8 cellular contexts compared by ENCODE assay signal in genomic region chr17:21287703-21288449, GRCh38. TPM values are rescaled to one million over a fixed set of nuclear protein-coding genes. Genes with fewer than 3 reads are reported as not detected.
A peak's percentile ranks its signal among the peaks of the same experiment; 100 is the strongest.
DNase-seq lines count a peak whose midpoint lies in the region; ATAC-seq, FAIRE-seq and TF ChIP-seq lines count a peak whose summit lies in the region.

No MANE protein-coding gene starts in this region.

- no peak overlapping the region for H3K4me2 ChIP-seq in H1 (ENCODE audit: insufficient read depth in 1 of 2, low read depth in 2 of 2, low read length in 2 of 2)

- no peak overlapping the region for H2BK5ac ChIP-seq in H1 (ENCODE audit: low read depth, low read length)

- no peak overlapping the region; the same call in 1 of the 2 replicates for H2AK5ac ChIP-seq in H1 (ENCODE audit: low read depth, low read length)

- no peak for TF ChIP-seq RAD21 in H1 (IDR thresholded peaks at IDR 0.05 in 1 of 2, conservative IDR thresholded peaks at IDR 0.05 in 1 of 2; ENCODE audit: low read depth in 2 of 2, low read length in 2 of 2)

- H3K9me3 ChIP-seq in H1 (ENCODE audit: insufficient read depth in 2 of 2, low read depth in 1 of 2, low read length in 1 of 2) (peaks cover 8 to 17% of the 10 kb centered on the region in 2 experiments; a peak in 3 of 4 replicates), muscle layer of duodenum (ENCODE audit: control insufficient read depth in 1 of 2, low read length in 2 of 2) (no peaks in the 10 kb centered on the region)

- no peak for TF ChIP-seq CTCF in H1 (IDR thresholded peaks at IDR 0.05; ENCODE audit: control extremely low read depth in 1 of 3, insufficient read depth in 1 of 3, low read depth in 1 of 3, low read length in 3 of 3)

- H3K4me3 ChIP-seq in H1 (ENCODE audit: extremely low read depth in 1 of 4, insufficient read depth in 2 of 4, low read depth in 3 of 4, low read length in 4 of 4) = no peak overlapping the region
- H3K4me3 ChIP-seq in muscle layer of duodenum (ENCODE audit: low read depth in 1 of 2, low read length in 2 of 2) = peak overlapping the region; percentile 96 to 98

- H3K36me3 ChIP-seq in H1 (ENCODE audit: control insufficient read depth in 2 of 4, insufficient read depth in 4 of 4, low read length in 3 of 4) = no peaks in the 10 kb centered on the region
- H3K36me3 ChIP-seq in muscle layer of duodenum (ENCODE audit: control insufficient read depth in 1 of 2, insufficient read depth in 2 of 2, low read length in 2 of 2) = peaks cover 4 to 8% of the 10 kb centered on the region in 2 donors

- H2BK20ac ChIP-seq in H1 (ENCODE audit: low read length) = no peak overlapping the region

- CTCF ChIA-PET in H1 (lab: Charles Lee; ENCODE audit: partially characterized antibody) = interaction anchor here (0.6 to 4.3 kb wide), 7 partner anchors 10 to 225 kb away, joined by 3 to 17 read pairs (median 3); no protein-coding TSS in a partner anchor

- ATAC-seq in HG02938 (IDR thresholded peaks at IDR 0.05; ENCODE audit: unreplicated experiment) = peak; percentile 29
- peak; percentile 79 for ATAC-seq in stimulated activated memory B cell treated with anti-CD40 and anti-IgM and Interleukin-4, amounts not matched to agents 10 μg/mL and 1 μg/mL and 100 μg/mL, for 72 hours

- no peak overlapping the region for H3K4ac ChIP-seq in H1 (replicated peaks; ENCODE audit: insufficient read length, low read depth, low read length)

- H3K79me1 ChIP-seq in H1 (ENCODE audit: low read depth, low read length) = peaks cover 23% of the 10 kb centered on the region

- no peak overlapping the region for H3K9ac ChIP-seq in H1 (replicated peaks in 1 of 4; ENCODE audit: extremely low read depth in 1 of 4, low read depth in 3 of 4, low read length in 3 of 4)

- peak; percentile 17; the same call in 1 of the 2 replicates for TF ChIP-seq POLR2A in GM12891 (IDR thresholded peaks at IDR 0.05; ENCODE audit: low read depth, low read length)
- no peak for TF ChIP-seq POLR2A in H1 (IDR thresholded peaks at IDR 0.05; ENCODE audit: control extremely low read depth in 1 of 2, low read depth in 2 of 2, low read length in 2 of 2)

- H3K9me3 Mint-ChIP-seq in stimulated activated memory B cell treated with anti-CD40 and anti-IgM and Interleukin-4, amounts not matched to agents 10 μg/mL and 1 μg/mL and 100 μg/mL, for 72 hours = no peaks in the 10 kb centered on the region

- peaks cover 29% of the 10 kb centered on the region for H3K36me3 Mint-ChIP-seq in stimulated activated memory B cell treated with anti-CD40 and anti-IgM and Interleukin-4, amounts not matched to agents 10 μg/mL and 1 μg/mL and 100 μg/mL, for 72 hours

- H3K56ac ChIP-seq in H1 (replicated peaks; ENCODE audit: insufficient read length, low read depth, low read length) = no peak overlapping the region

- H3K14ac ChIP-seq in H1 (ENCODE audit: insufficient read length) = no peak overlapping the region

- DNase-seq in GM12891 (ENCODE audit: insufficient read length, low spot score) = no peak
- DNase-seq in NCI-H69 (lab: John Stamatoyannopoulos, UW) = peak; percentile 64
- peak; percentile 96 for DNase-seq in activated CD8-positive, alpha-beta memory T cell treated with anti-CD3 and anti-CD28 coated beads for 24 hours
- no peak for DNase-seq in H1 (ENCODE audit: low read depth in 1 of 2, low spot score in 2 of 2)
- no peak for DNase-seq in NCI-H2227 treated with DMSO at 0.1 percent for 48 hours (lab: John Stamatoyannopoulos, UW)

- H2BK15ac ChIP-seq in H1 (ENCODE audit: low read length) = no peak overlapping the region

- H4K5ac ChIP-seq in H1 (ENCODE audit: insufficient read length, low read depth, low read length) = no peak overlapping the region

- H3K4me1 ChIP-seq in H1 (replicated peaks in 1 of 4; ENCODE audit: control insufficient read depth in 3 of 4, insufficient read depth in 4 of 4, low read length in 3 of 4) (peaks cover 0 to 19% (median 9%) of the 10 kb centered on the region in 4 experiments; a peak in 6 of 7 replicates), muscle layer of duodenum (ENCODE audit: control insufficient read depth in 1 of 2, insufficient read depth in 2 of 2, low read length in 2 of 2) (peaks cover 27 to 43% of the 10 kb centered on the region in 2 donors)

- peak overlapping the region; percentile 38 for H4K91ac ChIP-seq in H1 (replicated peaks; ENCODE audit: insufficient read length, low read length)

- H2BK120ac ChIP-seq in H1 (replicated peaks; ENCODE audit: low read depth, low read length) = no peak overlapping the region

- peaks cover 85% of the 10 kb centered on the region for H3K4me1 Mint-ChIP-seq in stimulated activated memory B cell treated with anti-CD40 and anti-IgM and Interleukin-4, amounts not matched to agents 10 μg/mL and 1 μg/mL and 100 μg/mL, for 72 hours

- H2AFZ ChIP-seq in H1 (ENCODE audit: low read length) = no peak overlapping the region

- 90% methylated on average over 18 of the region's 18 CpGs; no CpG with 5 or more reads in 1 of the 2 experiments for WGBS in H1 (ENCODE audit: extremely low coverage in 1 of 2, insufficient coverage in 1 of 2, insufficient read length in 1 of 2, insufficient replicate concordance in 2 of 2, low coverage in 1 of 2, low lambda C conversion rate in 2 of 2, missing lambda C conversion rate in 1 of 2), 2 experiments

- H3K18ac ChIP-seq in H1 (ENCODE audit: extremely low read depth, low read length) = peak overlapping the region; percentile 19; the same call in 1 of the 2 replicates

- peaks cover 4 to 5% of the 10 kb centered on the region in 2 experiments for H4K20me1 ChIP-seq in H1 (replicated peaks in 1 of 2; ENCODE audit: control insufficient read depth in 1 of 2, insufficient read depth in 2 of 2, low read length in 2 of 2)

- no peak overlapping the region for H2BK12ac ChIP-seq in H1 (ENCODE audit: low read depth, low read length)

- POLR2A ChIA-PET in H1 (lab: Charles Lee; ENCODE audit: partially characterized antibody) = interaction anchor here (0.7 kb wide), 1 partner anchor 23 kb away, joined by 3 read pairs; no protein-coding TSS in a partner anchor

- peak; percentile 97 for FAIRE-seq in GM12891 (lab: Jason Lieb, UNC)
- no peak for FAIRE-seq in H1 (lab: Jason Lieb, UNC)

- H3K27ac ChIP-seq in H1 (ENCODE audit: low read depth, low read length) = no peak overlapping the region
- H3K27ac ChIP-seq in muscle layer of duodenum (ENCODE audit: low read length) = peak overlapping the region; percentile 99

- H3K4me3 Mint-ChIP-seq in stimulated activated memory B cell treated with anti-CD40 and anti-IgM and Interleukin-4, amounts not matched to agents 10 μg/mL and 1 μg/mL and 100 μg/mL, for 72 hours = peak overlapping the region; percentile 98

- H3K23me2 ChIP-seq in H1 (ENCODE audit: low read depth, low read length) = peaks cover 8% of the 10 kb centered on the region; the same call in 1 of the 2 replicates

- H3K23ac ChIP-seq in H1 (ENCODE audit: insufficient read length) = no peak overlapping the region

- TF ChIP-seq EP300 in H1 (IDR thresholded peaks at IDR 0.05; ENCODE audit: borderline replicate concordance in 1 of 2, low read depth in 2 of 2, low read length in 2 of 2) = no peak

- H3K27me3 ChIP-seq in H1 (replicated peaks in 1 of 4; ENCODE audit: control insufficient read depth in 3 of 4, extremely low read depth in 1 of 4, insufficient read depth in 3 of 4, low read length in 3 of 4) = peaks cover 5 to 12% (median 12%) of the 10 kb centered on the region in 4 experiments
- H3K27me3 ChIP-seq in muscle layer of duodenum (ENCODE audit: low read depth, low read length) = no peaks in the 10 kb centered on the region

- H3K27me3 Mint-ChIP-seq in stimulated activated memory B cell treated with anti-CD40 and anti-IgM and Interleukin-4, amounts not matched to agents 10 μg/mL and 1 μg/mL and 100 μg/mL, for 72 hours = peaks cover 9% of the 10 kb centered on the region

- peak overlapping the region; percentile 92 for H3K27ac Mint-ChIP-seq in stimulated activated memory B cell treated with anti-CD40 and anti-IgM and Interleukin-4, amounts not matched to agents 10 μg/mL and 1 μg/mL and 100 μg/mL, for 72 hours

- H4K8ac ChIP-seq in H1 (ENCODE audit: extremely low read depth, insufficient read depth, low read length) = peak overlapping the region; percentile 29; the same call in 1 of the 2 replicates

- H3K79me2 ChIP-seq in H1 (ENCODE audit: control insufficient read depth in 1 of 2, insufficient read depth in 2 of 2, low read length in 2 of 2) = peaks cover 0 to 36% of the 10 kb centered on the region in 2 experiments; a peak in 2 of 4 replicates

TF ChIP-seq in GM12891, 5 proteins besides CTCF, POLR2A, EP300 and RAD21 (continues in another document):
- TF ChIP-seq TAF1 (IDR thresholded peaks at IDR 0.05; ENCODE audit: low read depth, low read length) = no peak
- TF ChIP-seq POLR2AphosphoS5 (IDR thresholded peaks at IDR 0.05; ENCODE audit: low read depth, low read length) = 0 out of 2 replicates have a peak, but pooled peaks have one; percentile 33
- no peak for TF ChIP-seq PAX5 (IDR thresholded peaks at IDR 0.05; ENCODE audit: insufficient read depth, low read length, severe bottlenecking)

RNA-seq across cellular contexts. Expression of gene MAP2K3, which starts 3.4 kb away (rescaled TPM):
- 15.2 TPM for polyA plus RNA-seq in GM12891 (2012; ENCODE audit: low read depth, missing spikeins)
- total RNA-seq in H1 (2021; fragmentation: NEBNext Ultra II Directional; extraction: Animal tissue kit (Norgen Biotek cat#: 25700)) = 32.4 and 33.5 TPM in 2 replicates
- polyA plus RNA-seq in H1 (2011; rRNA removed) = 16.9 and 24.3 TPM in 2 replicates
- 15.7 TPM for polyA plus RNA-seq in H1 (2011; cell fraction: cytosol; rRNA removed)
- 17.8 TPM for polyA plus RNA-seq in H1 (2011; cell fraction: nucleus; rRNA removed)
- 17.6 to 31.6 TPM (median 28.7 TPM) in 4 replicates for polyA plus RNA-seq in H1 (2012, experiment 1 of 2)
- 29.4 TPM for polyA plus RNA-seq in H1 (2012, experiment 2 of 2)
- polyA plus RNA-seq in H1 (2013, experiment 1 of 2) = 19.3 TPM
- polyA plus RNA-seq in H1 (2013, experiment 2 of 2) = 20.9 TPM
- polyA minus RNA-seq in H1 (2011; rRNA and poly(A)+ RNA removed) = 8.4 and 10.1 TPM in 2 replicates
- polyA minus RNA-seq in H1 (2011; cell fraction: cytosol; rRNA and poly(A)+ RNA removed) = 8.6 TPM
- 13.8 TPM for polyA minus RNA-seq in H1 (2011; cell fraction: nucleus; rRNA and poly(A)+ RNA removed)

RNA-seq across cellular contexts. Expression of gene NATD1, which starts 34.7 kb away (rescaled TPM):
- polyA plus RNA-seq in GM12891 (2012; ENCODE audit: low read depth, missing spikeins) = 0.59 TPM
- total RNA-seq in H1 (2021; fragmentation: NEBNext Ultra II Directional; extraction: Animal tissue kit (Norgen Biotek cat#: 25700)) = 7.5 and 8.4 TPM in 2 replicates
- 5.4 and 8.8 TPM in 2 replicates for polyA plus RNA-seq in H1 (2011; rRNA removed)
- polyA plus RNA-seq in H1 (2011; cell fraction: cytosol; rRNA removed) = 6.3 TPM
- 7.7 TPM for polyA plus RNA-seq in H1 (2011; cell fraction: nucleus; rRNA removed)
- polyA plus RNA-seq in H1 (2012, experiment 1 of 2) = 5.8 to 7.2 TPM (median 5.9 TPM) in 4 replicates
- polyA plus RNA-seq in H1 (2012, experiment 2 of 2) = 5.1 TPM
- 4.8 TPM for polyA plus RNA-seq in H1 (2013, experiment 1 of 2)
- polyA plus RNA-seq in H1 (2013, experiment 2 of 2) = 4.8 TPM
- polyA minus RNA-seq in H1 (2011; rRNA and poly(A)+ RNA removed) = 4.7 and 6.3 TPM in 2 replicates
- polyA minus RNA-seq in H1 (2011; cell fraction: cytosol; rRNA and poly(A)+ RNA removed) = 5.9 TPM
- polyA minus RNA-seq in H1 (2011; cell fraction: nucleus; rRNA and poly(A)+ RNA removed) = 5.7 TPM

Comparison
In these comparisons a context has a peak if more than half of its experiments do, and no peak if none do; other contexts are left out.
1. DNase-seq: peak in NCI-H69 (single experiment) and activated CD8-positive, alpha-beta memory T cell treated with anti-CD3 and anti-CD28 coated beads for 24 hours (single experiment); none in GM12891 (single experiment), H1 (0 of 2) and NCI-H2227 treated with DMSO at 0.1 percent for 48 hours (single experiment).
2. H3K4me3 ChIP-seq: peak in muscle layer of duodenum (2 of 2); none in H1 (0 of 4).